Comparison of ENCODE assay signal across 26 cellular contexts in genomic region chr6:90173262-90173926, GRCh38.
DNase-seq lines count a peak whose midpoint lies in the region; ATAC-seq, FAIRE-seq and TF ChIP-seq lines count a peak whose summit lies in the region.
"Had no signal": no experiment of that assay in that cellular context is flagged by ENCODE, and none has a peak within 500 bp of the region (broad histone marks: within the 10 kb centered on the region; RNA-seq: fewer than 3 reads in every experiment).

No MANE protein-coding gene starts in this region.

- TF ChIP-seq POLR2A in erythroblast (IDR thresholded peaks at IDR 0.05; ENCODE audit: low read length): no peak

- peaks cover 9% of the 10 kb centered on the region for H3K36me3 Mint-ChIP-seq in activated T-cell treated with anti-CD3 and anti-CD28 coated beads, Interleukin-2, amount 50 U/mL, for 4 hours (ENCODE audit: insufficient read depth)
- H3K36me3 Mint-ChIP-seq in activated naive CD8-positive, alpha-beta T cell treated with anti-CD3 and anti-CD28 coated beads for 36 hours: peaks cover 49% of the 10 kb centered on the region
- H3K36me3 Mint-ChIP-seq in stimulated activated naive B cell treated with anti-CD40 and anti-IgM and Interleukin-4, amounts not matched to agents 10 μg/mL and 1 μg/mL and 100 μg/mL, for 72 hours: peaks cover 5 to 13% of the 10 kb centered on the region in 2 donors

- ATAC-seq in activated T-cell treated with anti-CD3 and anti-CD28 coated beads, Interleukin-2, amount 50 U/mL, for 4 hours: peak; percentile 35 to 46
- no peak for ATAC-seq in stimulated activated naive B cell treated with anti-CD40 and anti-IgM and Interleukin-4, amounts not matched to agents 10 μg/mL and 1 μg/mL and 100 μg/mL, for 72 hours (replicated peaks)
- ATAC-seq in pancreas: no peak
- ATAC-seq: activated CD8-positive, alpha-beta memory T cell treated with anti-CD3 and anti-CD28 coated beads, Interleukin-2, amount 10 ng/mL, durations not matched to agents 7 days and 5 days; right cardiac atrium had no signal

- H3K4me3 Mint-ChIP-seq in activated T-cell treated with anti-CD3 and anti-CD28 coated beads, Interleukin-2, amount 50 U/mL, for 4 hours: no peak overlapping the region
- peak overlapping the region; percentile 46 for H3K4me3 Mint-ChIP-seq in activated naive CD8-positive, alpha-beta T cell treated with anti-CD3 and anti-CD28 coated beads for 36 hours
- H3K4me3 Mint-ChIP-seq in stimulated activated naive B cell treated with anti-CD40 and anti-IgM and Interleukin-4, amounts not matched to agents 10 μg/mL and 1 μg/mL and 100 μg/mL, for 72 hours: peak overlapping the region; percentile 62 to 67
- H3K4me3 Mint-ChIP-seq: activated CD8-positive, alpha-beta memory T cell treated with anti-CD3 and anti-CD28 coated beads, Interleukin-2, amount 10 ng/mL, durations not matched to agents 7 days and 5 days had no signal

- H3K27ac ChIP-seq in pancreas: no peak overlapping the region
- H3K27ac ChIP-seq: BLaER1 treated with 17β-estradiol and CSF1 and Interleukin-3, amounts not matched to agents 10 nM and 100 nM; spleen had no signal

- intact Hi-C loops in pancreas (cut with DNase I): no loop called here

- TF ChIP-seq CTCF in GM13977 (IDR thresholded peaks at IDR 0.05; ENCODE audit: extremely low read depth, insufficient read depth, missing control alignments) (no peak), pancreas (IDR thresholded peaks at IDR 0.05) (no peak)

- H3K4me1 Mint-ChIP-seq in activated T-cell treated with anti-CD3 and anti-CD28 coated beads, Interleukin-2, amount 50 U/mL, for 4 hours (ENCODE audit: low read depth): peaks cover 73% of the 10 kb centered on the region
- peaks cover 85% of the 10 kb centered on the region for H3K4me1 Mint-ChIP-seq in activated naive CD8-positive, alpha-beta T cell treated with anti-CD3 and anti-CD28 coated beads for 36 hours
- H3K4me1 Mint-ChIP-seq in stimulated activated naive B cell treated with anti-CD40 and anti-IgM and Interleukin-4, amounts not matched to agents 10 μg/mL and 1 μg/mL and 100 μg/mL, for 72 hours: peaks cover 48 to 89% of the 10 kb centered on the region in 2 donors

- no peak for DNase-seq in activated T-cell treated with anti-CD3 and anti-CD28 coated beads, Interleukin-2, amount 50 U/mL, for 4 hours
- DNase-seq in activated T-cell treated with anti-CD3 and anti-CD28 coated beads, Interleukin-2, amount 50 U/mL, for 48 hours: no peak
- DNase-seq in Jurkat, Clone E6-1 (ENCODE audit: low read depth, low spot score): peak; percentile 20
- DNase-seq in activated naive CD8-positive, alpha-beta T cell treated with anti-CD3 and anti-CD28 coated beads for 36 hours: no peak
- no peak for DNase-seq in stimulated activated naive B cell treated with anti-CD40 and anti-IgM and Interleukin-4, amounts not matched to agents 10 μg/mL and 1 μg/mL and 100 μg/mL, for 72 hours
- DNase-seq in GM13977 (ENCODE audit: low spot score) (no peak), pancreas (no peak), erythroblast (lab: John Stamatoyannopoulos, UW) (no peak)
- DNase-seq: activated CD4-positive, alpha-beta T cell treated with anti-CD3 and anti-CD28 coated beads for 4 hours; activated CD8-positive, alpha-beta memory T cell treated with anti-CD3 and anti-CD28 coated beads, Interleukin-2, amount 10 ng/mL, durations not matched to agents 7 days and 5 days; activated effector memory CD4-positive, alpha-beta T cell treated with Interleukin-2 at 50 U/mL for 16 hours; Calu3; DMS79 treated with DMSO at 0.1 percent for 48 hours; effector CD4-positive, alpha-beta T cell; NCI-H1436; NCI-H2081 treated with DMSO at 0.1 percent for 48 hours; NCI-H226; NCI-H748 treated with DMSO at 0.1 percent for 48 hours; right cardiac atrium; SIG-M5; spleen had no signal

- H3K9me3 ChIP-seq in pancreas: no peaks in the 10 kb centered on the region
- H3K9me3 ChIP-seq: spleen had no signal

- peaks cover 0 to 6% (median 0%) of the 10 kb centered on the region in 3 donors for H3K4me1 ChIP-seq in pancreas

- H3K36me3 ChIP-seq in pancreas: no peaks in the 10 kb centered on the region
- H3K36me3 ChIP-seq: spleen had no signal

- in situ Hi-C loops in GM13977 (cut with MboI; ENCODE audit: low pct_unique_long_range_greater_than_20kb, low sequenced_read_pairs, unreplicated experiment): no loop called here

- H3K27ac Mint-ChIP-seq in activated naive CD8-positive, alpha-beta T cell treated with anti-CD3 and anti-CD28 coated beads for 36 hours: peak overlapping the region; percentile 83
- H3K27ac Mint-ChIP-seq in stimulated activated naive B cell treated with anti-CD40 and anti-IgM and Interleukin-4, amounts not matched to agents 10 μg/mL and 1 μg/mL and 100 μg/mL, for 72 hours: peak overlapping the region; percentile 88
- H3K27ac Mint-ChIP-seq: activated CD8-positive, alpha-beta memory T cell treated with anti-CD3 and anti-CD28 coated beads, Interleukin-2, amount 10 ng/mL, durations not matched to agents 7 days and 5 days had no signal

- no peaks in the 10 kb centered on the region for H3K27me3 Mint-ChIP-seq in activated T-cell treated with anti-CD3 and anti-CD28 coated beads, Interleukin-2, amount 50 U/mL, for 4 hours (ENCODE audit: low read depth)
- no peaks in the 10 kb centered on the region for H3K27me3 Mint-ChIP-seq in activated naive CD8-positive, alpha-beta T cell treated with anti-CD3 and anti-CD28 coated beads for 36 hours
- H3K27me3 Mint-ChIP-seq in stimulated activated naive B cell treated with anti-CD40 and anti-IgM and Interleukin-4, amounts not matched to agents 10 μg/mL and 1 μg/mL and 100 μg/mL, for 72 hours: no peaks in the 10 kb centered on the region

- H3K9me3 Mint-ChIP-seq in activated T-cell treated with anti-CD3 and anti-CD28 coated beads, Interleukin-2, amount 50 U/mL, for 4 hours: no peaks in the 10 kb centered on the region
- H3K9me3 Mint-ChIP-seq in activated naive CD8-positive, alpha-beta T cell treated with anti-CD3 and anti-CD28 coated beads for 36 hours: peaks cover 11% of the 10 kb centered on the region
- no peaks in the 10 kb centered on the region for H3K9me3 Mint-ChIP-seq in stimulated activated naive B cell treated with anti-CD40 and anti-IgM and Interleukin-4, amounts not matched to agents 10 μg/mL and 1 μg/mL and 100 μg/mL, for 72 hours

- 77 to 81% methylated on average over 3 of the region's 3 CpGs for WGBS in pancreas, 2 donors

- no peak for FAIRE-seq in pancreas (lab: Jason Lieb, UNC)
- FAIRE-seq: bronchial epithelial cell, HTR-8/SVneo, RCC 7860, TTC549 had no signal

- H3K27me3 ChIP-seq in pancreas: no peaks in the 10 kb centered on the region
- H3K27me3 ChIP-seq: BLaER1 treated with 17β-estradiol and CSF1 and Interleukin-3, amounts not matched to agents 10 nM and 100 nM; spleen had no signal

- no peak overlapping the region for H3K4me3 ChIP-seq in Jurkat, Clone E6-1 (ENCODE audit: low read length)
- H3K4me3 ChIP-seq in pancreas: no peak overlapping the region
- H3K4me3 ChIP-seq: BLaER1 treated with 17β-estradiol and CSF1 and Interleukin-3, amounts not matched to agents 10 nM and 100 nM; spleen had no signal

Comparison
In these comparisons a context has a peak if more than half of its experiments do, and no peak if none do; other contexts are left out.
1. ATAC-seq: peak in activated T-cell treated with anti-CD3 and anti-CD28 coated beads, Interleukin-2, amount 50 U/mL, for 4 hours (2 of 2); none in stimulated activated naive B cell treated with anti-CD40 and anti-IgM and Interleukin-4, amounts not matched to agents 10 μg/mL and 1 μg/mL and 100 μg/mL, for 72 hours (0 of 2) and pancreas (0 of 4).